Comparison of ENCODE assay signal across 23 cellular contexts in genomic region chr13:28685892-28686291, GRCh38. TPM values are rescaled to one million over a fixed set of nuclear protein-coding genes. Genes with fewer than 3 reads are reported as not detected.
DNase-seq lines count a peak whose midpoint lies in the region; ATAC-seq and TF ChIP-seq lines count a peak whose summit lies in the region.
"Had no signal": no experiment of that assay in that cellular context is flagged by ENCODE, and none has a peak within 500 bp of the region (broad histone marks: within the 10 kb centered on the region; RNA-seq: fewer than 3 reads in every experiment).

No MANE protein-coding gene starts in this region.

- H3K27me3 Mint-ChIP-seq in WTC11 (ENCODE audit: low read depth), result peaks cover 3% of the 10 kb centered on the region; the same call in 1 of the 2 replicates
- H3K27me3 Mint-ChIP-seq in activated CD4-positive, alpha-beta memory T cell treated with anti-CD3 and anti-CD28 coated beads, Interleukin-2, amount 10 ng/mL, durations not matched to agents 7 days and 5 days, result peaks cover 26% of the 10 kb centered on the region
- peaks cover 3% of the 10 kb centered on the region for H3K27me3 Mint-ChIP-seq in progenitor cell of endocrine pancreas
- H3K27me3 Mint-ChIP-seq: CD4-positive, alpha-beta memory T cell had no signal

- CTCF ChIA-PET in WTC11 (lab: Charles Lee), result interaction anchor here (1.4 kb wide), 1 partner anchor 131 kb away, joined by 6 read pairs; no protein-coding TSS in a partner anchor
- CTCF ChIA-PET in activated CD4-positive, alpha-beta memory T cell treated with anti-CD3 and anti-CD28 coated beads, Interleukin-2, amount 10 ng/mL, durations not matched to agents 7 days and 5 days (lab: Charles Lee), result no interaction called here

- TF ChIP-seq CTCF in WTC11 (IDR thresholded peaks at IDR 0.05), result no peak
- no peak for TF ChIP-seq CTCF in progenitor cell of endocrine pancreas (IDR thresholded peaks at IDR 0.05; ENCODE audit: unreplicated experiment)

- no peak for ATAC-seq in WTC11

- no peaks in the 10 kb centered on the region for H3K36me3 Mint-ChIP-seq in WTC11
- no peaks in the 10 kb centered on the region for H3K36me3 Mint-ChIP-seq in activated CD4-positive, alpha-beta memory T cell treated with anti-CD3 and anti-CD28 coated beads, Interleukin-2, amount 10 ng/mL, durations not matched to agents 7 days and 5 days (ENCODE audit: low read depth)
- no peaks in the 10 kb centered on the region for H3K36me3 Mint-ChIP-seq in progenitor cell of endocrine pancreas (ENCODE audit: insufficient read depth)

- H3K9me3 Mint-ChIP-seq in WTC11 (peaks cover 22% of the 10 kb centered on the region), progenitor cell of endocrine pancreas (ENCODE audit: low read depth) (peaks cover 28% of the 10 kb centered on the region)
- peaks cover 11% of the 10 kb centered on the region for H3K9me3 Mint-ChIP-seq in activated CD4-positive, alpha-beta memory T cell treated with anti-CD3 and anti-CD28 coated beads, Interleukin-2, amount 10 ng/mL, durations not matched to agents 7 days and 5 days

- H3K4me1 Mint-ChIP-seq in WTC11 (peaks cover 16% of the 10 kb centered on the region), progenitor cell of endocrine pancreas (ENCODE audit: low read depth) (peaks cover 4% of the 10 kb centered on the region)
- no peaks in the 10 kb centered on the region for H3K4me1 Mint-ChIP-seq in activated CD4-positive, alpha-beta memory T cell treated with anti-CD3 and anti-CD28 coated beads, Interleukin-2, amount 10 ng/mL, durations not matched to agents 7 days and 5 days
- H3K4me1 Mint-ChIP-seq: CD4-positive, alpha-beta memory T cell had no signal

- H3K4me3 Mint-ChIP-seq in WTC11 (no peak overlapping the region), progenitor cell of endocrine pancreas (ENCODE audit: low read depth) (no peak overlapping the region)
- H3K4me3 Mint-ChIP-seq in activated CD4-positive, alpha-beta memory T cell treated with anti-CD3 and anti-CD28 coated beads, Interleukin-2, amount 10 ng/mL, durations not matched to agents 7 days and 5 days, result no peak overlapping the region
- H3K4me3 Mint-ChIP-seq: CD4-positive, alpha-beta memory T cell had no signal

- peak; percentile 15 for DNase-seq in SKM-1 treated with dmso at 0.1 percent for 144 hours (lab: John Stamatoyannopoulos, UW; ENCODE audit: unreplicated experiment)
- DNase-seq in SKM-1 (lab: John Stamatoyannopoulos, UW; ENCODE audit: unreplicated experiment), result no peak
- DNase-seq in MV-4-11 (lab: John Stamatoyannopoulos, UW), result peak; percentile 63
- DNase-seq in WTC11 (ENCODE audit: low spot score), result no peak
- no peak for DNase-seq in activated CD4-positive, alpha-beta memory T cell treated with anti-CD3 and anti-CD28 coated beads, Interleukin-2, amount 10 ng/mL, durations not matched to agents 7 days and 5 days
- DNase-seq in progenitor cell of endocrine pancreas (ENCODE audit: low spot score, unreplicated experiment), result no peak
- no peak for DNase-seq in LoVo (ENCODE audit: low spot score)
- DNase-seq: Caco-2; CD4-positive, alpha-beta memory T cell; DMS 273 treated with DMSO at 0.1 percent for 48 hours; GOT3; HCEC 1CT; KG1; NCI-H1092; NCI-H1436; NCI-H187 treated with DMSO at 0.1 percent for 48 hours; NCI-H226; NCI-H510A treated with DMSO at 0.1 percent for 48 hours; NCI-H82; SW 1271; T-helper 2 cell had no signal

- peak overlapping the region; percentile 14; the same call in 1 of the 2 replicates for H3K27ac Mint-ChIP-seq in WTC11
- no peak overlapping the region for H3K27ac Mint-ChIP-seq in activated CD4-positive, alpha-beta memory T cell treated with anti-CD3 and anti-CD28 coated beads, Interleukin-2, amount 10 ng/mL, durations not matched to agents 7 days and 5 days
- no peak overlapping the region for H3K27ac Mint-ChIP-seq in progenitor cell of endocrine pancreas
- H3K27ac Mint-ChIP-seq: CD4-positive, alpha-beta memory T cell had no signal

- POLR2A ChIA-PET in WTC11 (lab: Charles Lee), result no interaction called here
- POLR2A ChIA-PET in activated CD4-positive, alpha-beta memory T cell treated with anti-CD3 and anti-CD28 coated beads, Interleukin-2, amount 10 ng/mL, durations not matched to agents 7 days and 5 days (lab: Charles Lee), result no interaction called here

TF ChIP-seq in WTC11, 78 proteins besides CTCF, POLR2A, EP300 and RAD21:
- TF ChIP-seq NFYB (CRISPR knock-in tag; conservative IDR thresholded peaks at IDR 0.05; ENCODE audit: low read depth) (no peak), PRDM15 (CRISPR knock-in tag; IDR thresholded peaks at IDR 0.05) (no peak), ERG (CRISPR knock-in tag; IDR thresholded peaks at IDR 0.05) (no peak), FOXP4 (CRISPR knock-in tag; IDR thresholded peaks at IDR 0.05) (no peak), ZNF396 (CRISPR knock-in tag; IDR thresholded peaks at IDR 0.05; ENCODE audit: borderline replicate concordance) (no peak)

RNA-seq across cellular contexts. Expression of gene POMP, which starts 27.0 kb away (rescaled TPM):
- total RNA-seq in WTC11 (2021), result 90.8 to 95.0 TPM (median 92.2 TPM) in 3 replicates
- total RNA-seq in activated CD4-positive, alpha-beta memory T cell treated with anti-CD3 and anti-CD28 coated beads, Interleukin-2, amount 10 ng/mL, durations not matched to agents 7 days and 5 days, result 10 to 100 TPM; 75.1 to 76.6 TPM
- 58.9 and 60.9 TPM in 2 replicates for total RNA-seq in progenitor cell of endocrine pancreas

RNA-seq across cellular contexts. Expression of gene SLC46A3, which starts 32.9 kb away (rescaled TPM):
- total RNA-seq in WTC11 (2021) (0.39 to 0.79 TPM (median 0.55 TPM) in 3 replicates), progenitor cell of endocrine pancreas (3.3 and 3.5 TPM in 2 replicates)
- total RNA-seq in activated CD4-positive, alpha-beta memory T cell treated with anti-CD3 and anti-CD28 coated beads, Interleukin-2, amount 10 ng/mL, durations not matched to agents 7 days and 5 days, result 10 to 100 TPM in 1 of 2 experiments, 1 to 10 TPM in 1; 9.6 to 10.9 TPM
- total RNA-seq: G401, HepG2 had no signal

Comparison
In these comparisons a context has a peak if more than half of its experiments do, and no peak if none do; other contexts are left out.
1. DNase-seq: peak in SKM-1 treated with dmso at 0.1 percent for 144 hours (single experiment) and MV-4-11 (single experiment); none in SKM-1 (single experiment), WTC11 (single experiment), activated CD4-positive, alpha-beta memory T cell treated with anti-CD3 and anti-CD28 coated beads, Interleukin-2, amount 10 ng/mL, durations not matched to agents 7 days and 5 days (single experiment), progenitor cell of endocrine pancreas (single experiment) and LoVo (single experiment).